ENCODE assay signal across 8 cellular contexts in genomic region chr17:79114455-79115301, GRCh38. TPM values are rescaled to one million over a fixed set of nuclear protein-coding genes. Genes with fewer than 3 reads are reported as not detected.
A peak's percentile ranks its signal among the peaks of the same experiment; 100 is the strongest.
DNase-seq lines count a peak whose midpoint lies in the region; ATAC-seq, FAIRE-seq and TF ChIP-seq lines count a peak whose summit lies in the region.

No MANE protein-coding gene starts in this region.

- intact Hi-C loops in mucosa of descending colon (cut with DNase I, micrococcal nuclease) (no loop called here), ascending aorta (cut with DNase I) (no loop called here)

- H3K4me3 ChIP-seq in mucosa of descending colon (no peak overlapping the region), ascending aorta (peak overlapping the region in 1 of 2 donors; percentile 33)

- peak; percentile 79 for ATAC-seq in mucosa of descending colon

- H3K27me3 ChIP-seq in ascending aorta = no peaks in the 10 kb centered on the region

- DNase-seq in D721Med (ENCODE audit: insufficient read length, low spot score) = peak; percentile 84
- peak; percentile 92 for DNase-seq in NCI-H2029 (lab: John Stamatoyannopoulos, UW)
- peak; percentile 43 for DNase-seq in astrocyte of the hippocampus (ENCODE audit: low read depth, low spot score)
- DNase-seq in mucosa of descending colon = peak in 2 of 3 donors; percentile 70 to 80
- DNase-seq in ascending aorta (ENCODE audit: low spot score in 2 of 2) = no peak
- no peak for DNase-seq in SW 1271 (lab: John Stamatoyannopoulos, UW)
- no peak for DNase-seq in NOMO-1 treated with DMSO at 0.1 percent for 48 hours (lab: John Stamatoyannopoulos, UW; ENCODE audit: unreplicated experiment)
- DNase-seq in GM19240 (ENCODE audit: insufficient read length, low spot score) = no peak

- no peak for TF ChIP-seq CTCF in D721Med (IDR thresholded peaks at IDR 0.05; ENCODE audit: insufficient read depth, missing control alignments)
- no peak for TF ChIP-seq CTCF in mucosa of descending colon (IDR thresholded peaks at IDR 0.05)
- TF ChIP-seq CTCF in ascending aorta (IDR thresholded peaks at IDR 0.05) = no peak

- no peak overlapping the region for H3K27ac ChIP-seq in ascending aorta

- H3K36me3 ChIP-seq in mucosa of descending colon (ENCODE audit: low read depth) (no peaks in the 10 kb centered on the region), ascending aorta (no peaks in the 10 kb centered on the region)

- H3K4me1 ChIP-seq in mucosa of descending colon (ENCODE audit: low read depth) (peaks cover 15% of the 10 kb centered on the region), ascending aorta (peaks cover 7 to 8% of the 10 kb centered on the region in 2 donors)

- FAIRE-seq in D721Med (lab: Jason Lieb, UNC) = no peak

- H3K9me3 ChIP-seq in mucosa of descending colon (no peaks in the 10 kb centered on the region), ascending aorta (no peaks in the 10 kb centered on the region)

RNA-seq across cellular contexts. Expression of gene ENGASE, which starts 40.1 kb away (rescaled TPM):
- total RNA-seq in mucosa of descending colon (100 to 1,000 TPM in 1 of 3 donors, 10 to 100 TPM in 2; 89.6 to 160 (median 97.4) TPM), ascending aorta (13.2 TPM)

Comparison
In these comparisons a context has a peak if more than half of its experiments do, and no peak if none do; other contexts are left out.
1. DNase-seq: peak in D721Med (single experiment), NCI-H2029 (single experiment), astrocyte of the hippocampus (single experiment) and mucosa of descending colon (2 of 3); none in ascending aorta (0 of 2), SW 1271 (0 of 2), NOMO-1 treated with DMSO at 0.1 percent for 48 hours (single experiment) and GM19240 (single experiment).